ENCODE assay signal across 21 cellular contexts in genomic region chr2:200225943-200226342, GRCh38.
A peak's percentile ranks its signal among the peaks of the same experiment; 100 is the strongest.
DNase-seq lines count a peak whose midpoint lies in the region; ATAC-seq and TF ChIP-seq lines count a peak whose summit lies in the region.
"Had no signal": no experiment of that assay in that cellular context is flagged by ENCODE, and none has a peak within 500 bp of the region (broad histone marks: within the 10 kb centered on the region; RNA-seq: fewer than 3 reads in every experiment).

No MANE protein-coding gene starts in this region.

- H3K27ac Mint-ChIP-seq in activated CD4-positive, alpha-beta memory T cell treated with anti-CD3 and anti-CD28 coated beads for 36 hours: no peak overlapping the region
- H3K27ac Mint-ChIP-seq: progenitor cell of endocrine pancreas had no signal

- no peaks in the 10 kb centered on the region for H3K36me3 ChIP-seq in adipocyte (ENCODE audit: control insufficient read depth, insufficient read depth, low read length, severe bottlenecking)

- H3K4me3 ChIP-seq in adipocyte (ENCODE audit: low read length) (peak overlapping the region; percentile 13), fibroblast of pulmonary artery (replicated peaks; ENCODE audit: low read depth, low read length) (no peak overlapping the region)

- ATAC-seq in GM18870 (IDR thresholded peaks at IDR 0.05; ENCODE audit: unreplicated experiment): no peak
- ATAC-seq: esophagus mucosa had no signal

- H3K27me3 Mint-ChIP-seq in activated CD4-positive, alpha-beta memory T cell treated with anti-CD3 and anti-CD28 coated beads for 36 hours: peaks cover 5% of the 10 kb centered on the region
- H3K27me3 Mint-ChIP-seq: progenitor cell of endocrine pancreas had no signal

- intact Hi-C loops in activated CD4-positive, alpha-beta memory T cell treated with anti-CD3 and anti-CD28 coated beads for 36 hours (cut with micrococcal nuclease): no loop called here

- peak; percentile 75 for DNase-seq in adipocyte (ENCODE audit: low read depth)
- peak; percentile 7 for DNase-seq in fibroblast of pulmonary artery (ENCODE audit: low read depth)
- peak; percentile 15 for DNase-seq in midbrain (lab: John Stamatoyannopoulos, UW)
- DNase-seq in activated CD4-positive, alpha-beta memory T cell treated with anti-CD3 and anti-CD28 coated beads for 36 hours: no peak
- no peak for DNase-seq in SIG-M5 treated with dmso at 0.1 percent for 504 hours (lab: John Stamatoyannopoulos, UW; ENCODE audit: unreplicated experiment)
- DNase-seq: activated CD4-positive, alpha-beta T cell treated with anti-CD3 and anti-CD28 coated beads for 48 hours; activated CD8-positive, alpha-beta memory T cell treated with anti-CD3 and anti-CD28 coated beads, Interleukin-2, amount 50 U/mL, for 48 hours; activated effector memory CD4-positive, alpha-beta T cell treated with Interleukin-2 at 50 U/mL for 16 hours; DND-41; mammary epithelial cell; NCI-H1048; NCI-H2029 treated with DMSO at 0.1 percent for 48 hours; NCI-H446; RPMI8226; stimulated activated CD4-positive, alpha-beta T cell treated with anti-CD3 and anti-CD28 coated beads, Interleukin-12 subunit alpha, Interleukin-12 subunit beta, amount 100 ng/mL, for 4 hours; SW 1271 had no signal

- no peaks in the 10 kb centered on the region for H3K9me3 ChIP-seq in adipocyte (ENCODE audit: control insufficient read depth, low read length)

- H3K4me1 Mint-ChIP-seq in activated CD4-positive, alpha-beta memory T cell treated with anti-CD3 and anti-CD28 coated beads for 36 hours (ENCODE audit: low read depth): no peaks in the 10 kb centered on the region

- TF ChIP-seq CTCF in fibroblast of pulmonary artery (IDR thresholded peaks at IDR 0.05; ENCODE audit: low read length, missing control alignments): no peak

- H3K9ac ChIP-seq in adipocyte (ENCODE audit: low read length): no peak overlapping the region
- H3K9ac ChIP-seq: KMS-11 had no signal

- no peak overlapping the region for H3K4me3 Mint-ChIP-seq in activated CD4-positive, alpha-beta memory T cell treated with anti-CD3 and anti-CD28 coated beads for 36 hours

- no peaks in the 10 kb centered on the region for H3K36me3 Mint-ChIP-seq in activated CD4-positive, alpha-beta memory T cell treated with anti-CD3 and anti-CD28 coated beads for 36 hours

- no peaks in the 10 kb centered on the region for H3K9me3 Mint-ChIP-seq in activated CD4-positive, alpha-beta memory T cell treated with anti-CD3 and anti-CD28 coated beads for 36 hours

- POLR2A ChIA-PET in activated CD4-positive, alpha-beta memory T cell treated with anti-CD3 and anti-CD28 coated beads for 36 hours (lab: Charles Lee): no interaction called here

- H3K27ac ChIP-seq in temporal lobe (ENCODE audit: low read depth, low read length): peak overlapping the region; percentile 18
- H3K27ac ChIP-seq: KMS-11 had no signal

- no peaks in the 10 kb centered on the region for H3K27me3 ChIP-seq in adipocyte (replicated peaks; ENCODE audit: control insufficient read depth, insufficient read depth, low read length)

- CTCF ChIA-PET in activated CD4-positive, alpha-beta memory T cell treated with anti-CD3 and anti-CD28 coated beads for 36 hours (lab: Charles Lee): no interaction called here

- peaks cover 24% of the 10 kb centered on the region for H3K4me1 ChIP-seq in adipocyte (ENCODE audit: control insufficient read depth, insufficient read depth, low read length)

Comparison
In these comparisons a context has a peak if more than half of its experiments do, and no peak if none do; other contexts are left out.
1. DNase-seq: peak in adipocyte (single experiment), fibroblast of pulmonary artery (single experiment) and midbrain (single experiment); none in activated CD4-positive, alpha-beta memory T cell treated with anti-CD3 and anti-CD28 coated beads for 36 hours (single experiment) and SIG-M5 treated with dmso at 0.1 percent for 504 hours (single experiment).